ENCODE assay signal across 12 cellular contexts in genomic region chr2:236748385-236748784, GRCh38.
DNase-seq lines count a peak whose midpoint lies in the region; ATAC-seq and TF ChIP-seq lines count a peak whose summit lies in the region.
"Had no signal": no experiment of that assay in that cellular context is flagged by ENCODE, and none has a peak within 500 bp of the region (broad histone marks: within the 10 kb centered on the region; RNA-seq: fewer than 3 reads in every experiment).

No MANE protein-coding gene starts in this region.

- H3K79me2 ChIP-seq in GM23338 (replicated peaks; ENCODE audit: insufficient read depth): no peaks in the 10 kb centered on the region

- H3K27ac Mint-ChIP-seq in activated T-cell treated with anti-CD3 and anti-CD28 coated beads, Interleukin-2, amount 50 U/mL, for 24 hours: no peak overlapping the region
- no peak overlapping the region for H3K27ac Mint-ChIP-seq in GM23338

- DNase-seq in HL-60 (ENCODE audit: low read depth in 1 of 2, low spot score in 1 of 2) (peak; percentile 55 to 66), SKM-1 (lab: John Stamatoyannopoulos, UW; ENCODE audit: unreplicated experiment) (peak; percentile 94), left cardiac atrium (peak; percentile 41), psoas muscle (peak; percentile 32 to 70), GM23338 (ENCODE audit: low spot score) (no peak)
- no peak for DNase-seq in activated T-cell treated with anti-CD3 and anti-CD28 coated beads, Interleukin-2, amount 50 U/mL, for 24 hours
- DNase-seq: activated gamma-delta T cell treated with Interleukin-2 at 50 U/mL for 16 hours; stimulated activated CD4-positive, alpha-beta T cell treated with anti-CD3 and anti-CD28 coated beads, Interleukin-4, amount 100 ng/mL, for 24 hours; stimulated activated naive CD8-positive, alpha-beta T cell treated with anti-CD3 and anti-CD28 coated beads, Interleukin-15, Interleukin-2, amounts not matched to agents 100 U/mL and 50 U/mL, for 24 hours had no signal

- H3K9me2 ChIP-seq in GM23338 (ENCODE audit: insufficient read depth): no peaks in the 10 kb centered on the region; the same call in 1 of the 2 replicates

- no peak overlapping the region for H2AFZ ChIP-seq in GM23338

- H3K36me3 Mint-ChIP-seq in activated T-cell treated with anti-CD3 and anti-CD28 coated beads, Interleukin-2, amount 50 U/mL, for 24 hours (ENCODE audit: low read depth): no peaks in the 10 kb centered on the region
- no peaks in the 10 kb centered on the region; the same call in 2 of the 3 replicates for H3K36me3 Mint-ChIP-seq in GM23338 (ENCODE audit: low read depth)

- H3K27ac ChIP-seq in HL-60 (replicated peaks) (no peak overlapping the region), psoas muscle (peak overlapping the region; percentile 1), GM23338 (ENCODE audit: low read depth) (no peak overlapping the region)

- H3K4me3 ChIP-seq in HL-60 (replicated peaks; ENCODE audit: insufficient read depth, low read length) (no peak overlapping the region), psoas muscle (no peak overlapping the region), GM23338 (no peak overlapping the region)

- ATAC-seq in left cardiac atrium (peak; percentile 66 to 76), psoas muscle (peak in 3 of 4 donors; percentile 20 to 48 (median 38)), GM21423 (IDR thresholded peaks at IDR 0.05; ENCODE audit: unreplicated experiment) (no peak), GM23338 (no peak), SK-N-SH treated with all-trans-retinoic acid at 6 μM for 48 hours (no peak)
- ATAC-seq: Panc1; stimulated activated naive CD8-positive, alpha-beta T cell treated with anti-CD3 and anti-CD28 coated beads, Interleukin-15, Interleukin-2, amounts not matched to agents 100 U/mL and 50 U/mL, for 24 hours had no signal

- no peaks in the 10 kb centered on the region for H3K9me3 ChIP-seq in psoas muscle

- H3K36me3 ChIP-seq in psoas muscle (ENCODE audit: insufficient read depth in 1 of 2, low read depth in 1 of 2) (no peaks in the 10 kb centered on the region), GM23338 (ENCODE audit: insufficient read depth) (no peaks in the 10 kb centered on the region)

- H3F3A ChIP-seq in GM23338 (replicated peaks; ENCODE audit: low read depth): no peaks in the 10 kb centered on the region

- 75 to 78% (median 77%) methylated on average over 9 of the region's 9 CpGs for WGBS in psoas muscle, 3 donors

- no peak for TF ChIP-seq CTCF in HL-60 (IDR thresholded peaks at IDR 0.05; ENCODE audit: insufficient read depth, low read length)
- TF ChIP-seq CTCF in psoas muscle (IDR thresholded peaks at IDR 0.05): no peak
- TF ChIP-seq CTCF in GM23338 (conservative IDR thresholded peaks at IDR 0.05; ENCODE audit: low read depth in 2 of 2): no peak

- intact Hi-C loops in left cardiac atrium (cut with DNase I): no loop called here
- intact Hi-C loops in psoas muscle (cut with DNase I): no loop called here

- no peaks in the 10 kb centered on the region for H3K9me3 Mint-ChIP-seq in activated T-cell treated with anti-CD3 and anti-CD28 coated beads, Interleukin-2, amount 50 U/mL, for 24 hours
- H3K9me3 Mint-ChIP-seq in GM23338: peaks cover 4% of the 10 kb centered on the region; the same call in 1 of the 3 replicates

- H3K4me1 ChIP-seq in psoas muscle: peaks cover 20% of the 10 kb centered on the region
- H3K4me1 ChIP-seq in GM23338 (ENCODE audit: insufficient read depth): peaks cover 12% of the 10 kb centered on the region

- H3K27me3 Mint-ChIP-seq in activated T-cell treated with anti-CD3 and anti-CD28 coated beads, Interleukin-2, amount 50 U/mL, for 24 hours: peaks cover 20% of the 10 kb centered on the region
- peaks cover 7% of the 10 kb centered on the region for H3K27me3 Mint-ChIP-seq in GM23338 (ENCODE audit: insufficient read depth, low read depth, poor library complexity)

- no peaks in the 10 kb centered on the region for H4K20me1 ChIP-seq in GM23338 (replicated peaks; ENCODE audit: insufficient read depth)

- no peak overlapping the region for H3K4me2 ChIP-seq in GM23338

- H3K27me3 ChIP-seq in HL-60 (ENCODE audit: insufficient read depth, poor library complexity, severe bottlenecking): peaks cover 3% of the 10 kb centered on the region
- no peaks in the 10 kb centered on the region for H3K27me3 ChIP-seq in psoas muscle (ENCODE audit: insufficient read depth in 3 of 3, low read length in 2 of 3)
- H3K27me3 ChIP-seq in GM23338 (ENCODE audit: insufficient read depth): no peaks in the 10 kb centered on the region

- no peak overlapping the region for H3K4me3 Mint-ChIP-seq in activated T-cell treated with anti-CD3 and anti-CD28 coated beads, Interleukin-2, amount 50 U/mL, for 24 hours
- no peak overlapping the region for H3K4me3 Mint-ChIP-seq in GM23338

- no peaks in the 10 kb centered on the region for H3K4me1 Mint-ChIP-seq in activated T-cell treated with anti-CD3 and anti-CD28 coated beads, Interleukin-2, amount 50 U/mL, for 24 hours (ENCODE audit: low read depth)
- peaks cover 41% of the 10 kb centered on the region for H3K4me1 Mint-ChIP-seq in GM23338

TF ChIP-seq in GM23338, 12 proteins besides CTCF, POLR2A, EP300 and RAD21 (continues in another document):
- TF ChIP-seq ZNF114 (CRISPR knock-in tag; IDR thresholded peaks at IDR 0.05): no peak

TF ChIP-seq in SK-N-SH treated with all-trans-retinoic acid at 6 μM for 48 hours, 23 proteins besides CTCF, POLR2A, EP300 and RAD21 (continues in another document):
- TF ChIP-seq, protein P1, sequence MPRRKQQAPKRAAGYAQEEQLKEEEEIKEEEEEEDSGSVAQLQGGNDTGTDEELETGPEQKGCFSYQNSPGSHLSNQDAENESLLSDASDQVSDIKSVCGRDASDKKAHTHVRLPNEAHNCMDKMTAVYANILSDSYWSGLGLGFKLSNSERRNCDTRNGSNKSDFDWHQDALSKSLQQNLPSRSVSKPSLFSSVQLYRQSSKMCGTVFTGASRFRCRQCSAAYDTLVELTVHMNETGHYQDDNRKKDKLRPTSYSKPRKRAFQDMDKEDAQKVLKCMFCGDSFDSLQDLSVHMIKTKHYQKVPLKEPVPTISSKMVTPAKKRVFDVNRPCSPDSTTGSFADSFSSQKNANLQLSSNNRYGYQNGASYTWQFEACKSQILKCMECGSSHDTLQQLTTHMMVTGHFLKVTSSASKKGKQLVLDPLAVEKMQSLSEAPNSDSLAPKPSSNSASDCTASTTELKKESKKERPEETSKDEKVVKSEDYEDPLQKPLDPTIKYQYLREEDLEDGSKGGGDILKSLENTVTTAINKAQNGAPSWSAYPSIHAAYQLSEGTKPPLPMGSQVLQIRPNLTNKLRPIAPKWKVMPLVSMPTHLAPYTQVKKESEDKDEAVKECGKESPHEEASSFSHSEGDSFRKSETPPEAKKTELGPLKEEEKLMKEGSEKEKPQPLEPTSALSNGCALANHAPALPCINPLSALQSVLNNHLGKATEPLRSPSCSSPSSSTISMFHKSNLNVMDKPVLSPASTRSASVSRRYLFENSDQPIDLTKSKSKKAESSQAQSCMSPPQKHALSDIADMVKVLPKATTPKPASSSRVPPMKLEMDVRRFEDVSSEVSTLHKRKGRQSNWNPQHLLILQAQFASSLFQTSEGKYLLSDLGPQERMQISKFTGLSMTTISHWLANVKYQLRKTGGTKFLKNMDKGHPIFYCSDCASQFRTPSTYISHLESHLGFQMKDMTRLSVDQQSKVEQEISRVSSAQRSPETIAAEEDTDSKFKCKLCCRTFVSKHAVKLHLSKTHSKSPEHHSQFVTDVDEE (CRISPR knock-in tag; IDR thresholded peaks at IDR 0.05): no peak
- TF ChIP-seq CSRNP3 (CRISPR knock-in tag; IDR thresholded peaks at IDR 0.05) (no peak), ZNF8 (CRISPR knock-in tag; IDR thresholded peaks at IDR 0.05) (no peak), ZC3H10 (CRISPR knock-in tag; IDR thresholded peaks at IDR 0.05) (no peak), BACH2 (CRISPR knock-in tag; IDR thresholded peaks at IDR 0.05; ENCODE audit: borderline replicate concordance) (no peak), RARB (CRISPR knock-in tag; IDR thresholded peaks at IDR 0.05) (no peak), ZFP30 (CRISPR knock-in tag; IDR thresholded peaks at IDR 0.05) (no peak), ZFP3 (CRISPR knock-in tag; IDR thresholded peaks at IDR 0.05) (no peak), PPARA (CRISPR knock-in tag; IDR thresholded peaks at IDR 0.05; ENCODE audit: borderline replicate concordance) (no peak), ARNTL (CRISPR knock-in tag; IDR thresholded peaks at IDR 0.05; ENCODE audit: borderline replicate concordance, low read depth) (no peak), GLIS3 (CRISPR knock-in tag; IDR thresholded peaks at IDR 0.05) (no peak), CREB5 (CRISPR knock-in tag; IDR thresholded peaks at IDR 0.05; ENCODE audit: low read depth) (no peak), ZNF565 (CRISPR knock-in tag; conservative IDR thresholded peaks at IDR 0.05; ENCODE audit: low read depth) (no peak), CSDC2 (CRISPR knock-in tag; IDR thresholded peaks at IDR 0.05) (no peak)

Comparison
In these comparisons a context has a peak if more than half of its experiments do, and no peak if none do; other contexts are left out.
1. DNase-seq: peak in HL-60 (2 of 2), SKM-1 (single experiment), left cardiac atrium (single experiment) and psoas muscle (2 of 2); none in activated T-cell treated with anti-CD3 and anti-CD28 coated beads, Interleukin-2, amount 50 U/mL, for 24 hours (single experiment) and GM23338 (single experiment).
2. ATAC-seq: peak in left cardiac atrium (2 of 2) and psoas muscle (3 of 4); none in GM21423 (single experiment), GM23338 (single experiment) and SK-N-SH treated with all-trans-retinoic acid at 6 μM for 48 hours (single experiment).